In genomic region chrX:153400146-153401132, GRCh38 we compare ENCODE assay signal across 9 cellular contexts. TPM values are rescaled to one million over a fixed set of nuclear protein-coding genes. Genes with fewer than 3 reads are reported as not detected.
DNase-seq lines count a peak whose midpoint lies in the region; ATAC-seq and TF ChIP-seq lines count a peak whose summit lies in the region.
"Had no signal": no experiment of that assay in that cellular context is flagged by ENCODE, and none has a peak within 500 bp of the region (broad histone marks: within the 10 kb centered on the region; RNA-seq: fewer than 3 reads in every experiment).

No MANE protein-coding gene starts in this region.

- H3K9me2 ChIP-seq in HCT116 (ENCODE audit: insufficient read depth): no peaks in the 10 kb centered on the region

- H3K4me2 ChIP-seq in HCT116 (ENCODE audit: low read length): no peak overlapping the region; the same call in 1 of the 2 replicates

- H2AFZ ChIP-seq in HCT116 (ENCODE audit: low read depth, low read length, poor library complexity, severe bottlenecking): peak overlapping the region; percentile 54

- H3K36me3 ChIP-seq in HCT116 (ENCODE audit: control insufficient read depth in 1 of 2, insufficient read depth in 2 of 2, low read length in 2 of 2) (no peaks in the 10 kb centered on the region), kidney epithelial cell (ENCODE audit: control insufficient read depth, insufficient read depth, low read length) (no peaks in the 10 kb centered on the region)

- H3K36me3 Mint-ChIP-seq in activated naive CD4-positive, alpha-beta T cell treated with anti-CD3 and anti-CD28 coated beads, Interleukin-2, amount 50 U/mL, for 72 hours: no peaks in the 10 kb centered on the region

- POLR2A ChIA-PET in HCT116 (lab: Charles Lee): no interaction called here

- no peak for TF ChIP-seq POLR2A in HCT116 (IDR thresholded peaks at IDR 0.05; ENCODE audit: borderline replicate concordance, extremely low read depth, insufficient read depth, insufficient read length)

- no peaks in the 10 kb centered on the region for H3K4me1 ChIP-seq in HCT116 (ENCODE audit: control insufficient read depth in 1 of 2, insufficient read depth in 2 of 2, low read length in 2 of 2)

- no peaks in the 10 kb centered on the region for H3K79me2 ChIP-seq in HCT116 (ENCODE audit: insufficient read depth, low read length)

- no peak overlapping the region for H3K9ac ChIP-seq in HCT116 (ENCODE audit: low read length)

- H3K27me3 ChIP-seq in HCT116 (ENCODE audit: insufficient read depth, low read length) (no peaks in the 10 kb centered on the region), kidney epithelial cell (ENCODE audit: control insufficient read depth, insufficient read depth, low read length) (no peaks in the 10 kb centered on the region)

- CTCF ChIA-PET in HCT116 (lab: Charles Lee): no interaction called here

- in situ Hi-C loops in SK-MEL-5 (cut with HindIII; ENCODE audit: low pct_unique_long_range_greater_than_20kb, low sequenced_read_pairs): no loop called here

- H3K4me3 ChIP-seq in HCT116 (replicated peaks in 1 of 2; ENCODE audit: low read depth in 1 of 2, low read length in 2 of 2) (no peak overlapping the region), kidney epithelial cell (ENCODE audit: low read depth, low read length) (no peak overlapping the region)

- no peaks in the 10 kb centered on the region for H3K9me3 Mint-ChIP-seq in activated naive CD4-positive, alpha-beta T cell treated with anti-CD3 and anti-CD28 coated beads, Interleukin-2, amount 50 U/mL, for 72 hours

- intact Hi-C loops in HCT116 (cut with micrococcal nuclease): no loop called here

- no peaks in the 10 kb centered on the region for H4K20me1 ChIP-seq in HCT116 (ENCODE audit: insufficient read depth)

- peak; percentile 35 for DNase-seq in HCT116 (ENCODE audit: low read depth, low spot score)
- DNase-seq in SK-MEL-5 (ENCODE audit: low read depth, low spot score): peak; percentile 53
- DNase-seq in activated naive CD4-positive, alpha-beta T cell treated with anti-CD3 and anti-CD28 coated beads, Interleukin-2, amount 50 U/mL, for 72 hours (ENCODE audit: low spot score in 2 of 2): peak in 1 of 2 donors; percentile 68
- no peak for DNase-seq in kidney epithelial cell (ENCODE audit: low read depth)
- DNase-seq in stimulated activated naive CD4-positive, alpha-beta T cell (lab: John Stamatoyannopoulos, UW): peak in 5 of 6 experiments; percentile 7 to 48 (median 13)
- no peak for DNase-seq in NCI-H2171 treated with DMSO at 0.1 percent for 48 hours (lab: John Stamatoyannopoulos, UW)
- no peak for DNase-seq in substantia nigra (lab: John Stamatoyannopoulos, UW)

- ATAC-seq in HCT116: peak; percentile 96
- peak; percentile 66 to 85 for ATAC-seq in activated naive CD4-positive, alpha-beta T cell treated with anti-CD3 and anti-CD28 coated beads, Interleukin-2, amount 50 U/mL, for 72 hours

- peak; percentile 54 for TF ChIP-seq RAD21 in HCT116 (IDR thresholded peaks at IDR 0.05; ENCODE audit: low read depth)

- BruUV-seq in HCT116 (replicated peaks; lab: Mats Ljungman, UMichigan): no TSS peak

- H3K27ac Mint-ChIP-seq in activated naive CD4-positive, alpha-beta T cell treated with anti-CD3 and anti-CD28 coated beads, Interleukin-2, amount 50 U/mL, for 72 hours: no peak overlapping the region

- RAD21 ChIA-PET in HCT116 (lab: Charles Lee; ENCODE audit: low non-redundant PET in 1 of 2, low total read pairs in 2 of 2, uncharacterized antibody in 2 of 2, unreplicated experiment in 2 of 2): no interaction called here

- no peak overlapping the region for H3K27ac ChIP-seq in C4-2B
- no peak overlapping the region for H3K27ac ChIP-seq in HCT116 (ENCODE audit: low read depth, low read length)
- H3K27ac ChIP-seq in substantia nigra (ENCODE audit: low read depth, low read length, poor library complexity, severe bottlenecking): no peak overlapping the region

- TF ChIP-seq CTCF in C4-2B (conservative IDR thresholded peaks at IDR 0.05) (peak; percentile 84), HCT116 (IDR thresholded peaks at IDR 0.05 in 2 of 3, conservative IDR thresholded peaks at IDR 0.05 in 1 of 3; ENCODE audit: borderline replicate concordance in 1 of 3, insufficient read depth in 1 of 3, low read depth in 2 of 3, low read length in 2 of 3) (peak; percentile 82 to 99 (median 96)), kidney epithelial cell (IDR thresholded peaks at IDR 0.05; ENCODE audit: insufficient read depth, low read length, poor library complexity, severe bottlenecking) (peak; percentile 67)

- H3K9me3 ChIP-seq in HCT116 (ENCODE audit: control insufficient read depth in 1 of 2, insufficient read depth in 1 of 2, low read depth in 1 of 2, low read length in 2 of 2): no peaks in the 10 kb centered on the region

TF ChIP-seq in HCT116, 20 proteins besides CTCF, POLR2A, EP300 and RAD21:
- TF ChIP-seq CBX3 (IDR thresholded peaks at IDR 0.05; ENCODE audit: low read depth) (0 out of 2 replicates have a peak, but pooled peaks have one; percentile 25), ELF1 (IDR thresholded peaks at IDR 0.05; ENCODE audit: borderline replicate concordance, low read depth) (no peak), EGR1 (IDR thresholded peaks at IDR 0.05; ENCODE audit: low read depth) (no peak), SRF (IDR thresholded peaks at IDR 0.05; ENCODE audit: low read depth) (0 out of 2 replicates have a peak, but pooled peaks have one; percentile 17)

RNA-seq across cellular contexts. Expression of gene PNMA6E, which starts 0.7 kb away (rescaled TPM):
- not detected for total RNA-seq in HCT116 (2021; ENCODE audit: unreplicated experiment)
- polyA plus RNA-seq in HCT116 (2012): not detected in 2 replicates
- total RNA-seq in SK-MEL-5 (2014; rRNA removed; shearing (Covaris generic)): not detected in 2 replicates
- not detected in 2 replicates for polyA plus RNA-seq in SK-MEL-5 (2015; cell fraction: cytosol; rRNA removed)
- polyA plus RNA-seq in SK-MEL-5 (2015; cell fraction: nucleus; rRNA removed): not detected in 2 replicates
- total RNA-seq in activated naive CD4-positive, alpha-beta T cell treated with anti-CD3 and anti-CD28 coated beads, Interleukin-2, amount 50 U/mL, for 72 hours: not detected
- total RNA-seq in kidney epithelial cell: not detected in 2 replicates
- total RNA-seq: myocyte had no signal

RNA-seq across cellular contexts. Expression of gene ZFP92, which starts 10.8 kb away (rescaled TPM):
- total RNA-seq in HCT116 (2021; ENCODE audit: unreplicated experiment) (not detected), kidney epithelial cell (1.8 and 1.9 TPM in 2 replicates)
- polyA plus RNA-seq in HCT116 (2012): not detected in 2 replicates
- total RNA-seq in SK-MEL-5 (2014; rRNA removed; shearing (Covaris generic)): 0.53 and 0.56 TPM in 2 replicates
- polyA plus RNA-seq in SK-MEL-5 (2015; cell fraction: cytosol; rRNA removed): 0.70 and 1.2 TPM in 2 replicates
- polyA plus RNA-seq in SK-MEL-5 (2015; cell fraction: nucleus; rRNA removed): 0.30 and 0.33 TPM in 2 replicates
- 1 to 10 TPM in 1 of 2 donors, under 1 TPM in 1; 0.89 to 2.0 TPM for total RNA-seq in activated naive CD4-positive, alpha-beta T cell treated with anti-CD3 and anti-CD28 coated beads, Interleukin-2, amount 50 U/mL, for 72 hours
- total RNA-seq: myocyte had no signal

RNA-seq across cellular contexts. Expression of gene TREX2, which starts 45.4 kb away (rescaled TPM):
- total RNA-seq in HCT116 (2021; ENCODE audit: unreplicated experiment) (2.9 TPM), kidney epithelial cell (1.1 TPM in 1 of 2 replicates, not detected in the other)
- 0.61 and 1.2 TPM in 2 replicates for polyA plus RNA-seq in HCT116 (2012)
- 0.19 and 0.40 TPM in 2 replicates for total RNA-seq in SK-MEL-5 (2014; rRNA removed; shearing (Covaris generic))
- polyA plus RNA-seq in SK-MEL-5 (2015; cell fraction: cytosol; rRNA removed): 0.96 and 2.4 TPM in 2 replicates
- polyA plus RNA-seq in SK-MEL-5 (2015; cell fraction: nucleus; rRNA removed): 1.7 and 2.2 TPM in 2 replicates
- 1 to 10 TPM; 1.0 to 1.6 TPM for total RNA-seq in activated naive CD4-positive, alpha-beta T cell treated with anti-CD3 and anti-CD28 coated beads, Interleukin-2, amount 50 U/mL, for 72 hours

Comparison
In these comparisons a context has a peak if more than half of its experiments do, and no peak if none do; other contexts are left out.
1. DNase-seq: peak in HCT116 (single experiment), SK-MEL-5 (single experiment) and stimulated activated naive CD4-positive, alpha-beta T cell (5 of 6); none in kidney epithelial cell (single experiment), NCI-H2171 treated with DMSO at 0.1 percent for 48 hours (single experiment) and substantia nigra (0 of 49).
2. Peak in every context shown above with its lines, with median percentiles within 50 percentile points of each other: CTCF ChIP-seq.